ENCODE assay signal across 8 cellular contexts in the genomic region with DNA sequence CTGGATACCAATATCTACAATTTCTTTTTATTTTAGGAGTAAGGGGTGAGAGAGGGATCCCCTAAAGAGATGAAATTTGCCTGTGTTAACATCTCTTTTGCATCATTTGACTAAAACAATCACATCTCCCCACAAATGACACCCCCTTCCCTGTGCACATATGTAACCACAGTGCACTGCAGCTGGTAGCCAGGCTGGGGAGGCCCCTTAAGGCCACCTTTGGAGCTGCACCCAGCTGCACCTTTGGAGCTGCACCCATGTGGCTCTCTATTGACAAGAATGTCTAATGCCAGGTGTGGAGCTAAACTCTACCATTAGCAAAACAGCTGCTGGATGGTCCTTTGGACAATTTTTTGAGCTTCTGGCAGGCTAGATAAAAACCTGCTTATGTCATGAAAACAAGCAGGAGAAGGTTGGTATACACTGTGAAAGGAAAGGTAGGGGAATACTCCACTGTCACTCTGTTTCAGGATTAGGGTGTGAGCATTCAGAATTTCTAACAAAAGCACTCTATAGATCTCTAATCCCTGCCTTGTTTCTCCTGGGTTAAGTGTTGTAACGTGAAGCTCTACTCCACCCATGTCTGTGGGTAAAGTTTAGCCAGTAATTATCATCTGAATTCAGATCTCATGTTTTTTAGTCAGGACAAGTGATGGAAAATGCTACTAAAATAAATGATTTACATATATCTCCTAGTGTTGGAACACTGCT. TPM values are rescaled to one million over a fixed set of nuclear protein-coding genes. Genes with fewer than 3 reads are reported as not detected.
A peak's percentile ranks its signal among the peaks of the same experiment; 100 is the strongest.
DNase-seq lines count a peak whose midpoint lies in the region; ATAC-seq and TF ChIP-seq lines count a peak whose summit lies in the region.

No MANE protein-coding gene starts in this region.

- TF ChIP-seq CTCF in choroid plexus epithelial cell (conservative IDR thresholded peaks at IDR 0.05; ENCODE audit: low read depth, low read length), result peak; percentile 38

- DNase-seq in NCI-H1417 (lab: John Stamatoyannopoulos, UW), result peak in 2 of 3 experiments; percentile 8 to 39
- DNase-seq in NCI-H1417 treated with DMSO at 0.1 percent for 48 hours (lab: John Stamatoyannopoulos, UW), result no peak
- DNase-seq in HT-29 (ENCODE audit: low spot score), result peak; percentile 59
- no peak for DNase-seq in choroid plexus epithelial cell (ENCODE audit: low read depth)
- no peak for DNase-seq in head of caudate nucleus
- DNase-seq in stimulated activated CD4-positive, alpha-beta T cell treated with anti-CD3 and anti-CD28 coated beads, Interleukin-4, amount 100 ng/mL, for 1 hour, result no peak
- DNase-seq in NOMO-1 (lab: John Stamatoyannopoulos, UW; ENCODE audit: unreplicated experiment in 2 of 2), result no peak

- peak; percentile 73 for ATAC-seq in GM21447 (IDR thresholded peaks at IDR 0.05; ENCODE audit: unreplicated experiment)

- intact Hi-C loops in head of caudate nucleus (cut with DNase I), result no loop called here

- H3K4me3 ChIP-seq in choroid plexus epithelial cell (ENCODE audit: low read depth, low read length), result no peak overlapping the region

RNA-seq across cellular contexts. Expression of a gene that starts 52.1 kb away (rescaled TPM):
- 60.9 and 68.2 TPM in 2 replicates for total RNA-seq in HT-29 (2014; rRNA removed; shearing (Covaris generic))

Comparison
In these comparisons a context has a peak if more than half of its experiments do, and no peak if none do; other contexts are left out.
1. DNase-seq: peak in NCI-H1417 (2 of 3) and HT-29 (single experiment); none in NCI-H1417 treated with DMSO at 0.1 percent for 48 hours (single experiment), choroid plexus epithelial cell (single experiment), head of caudate nucleus (0 of 42), stimulated activated CD4-positive, alpha-beta T cell treated with anti-CD3 and anti-CD28 coated beads, Interleukin-4, amount 100 ng/mL, for 1 hour (single experiment) and NOMO-1 (0 of 2).